In genomic region chr20:58647814-58648501, GRCh38 we compare ENCODE assay signal across 14 cellular contexts. TPM values are rescaled to one million over a fixed set of nuclear protein-coding genes. Genes with fewer than 3 reads are reported as not detected.
DNase-seq lines count a peak whose midpoint lies in the region; ATAC-seq and TF ChIP-seq lines count a peak whose summit lies in the region.
"Had no signal": no experiment of that assay in that cellular context is flagged by ENCODE, and none has a peak within 500 bp of the region (broad histone marks: within the 10 kb centered on the region; RNA-seq: fewer than 3 reads in every experiment).

No MANE protein-coding gene starts in this region.

- no peak for TF ChIP-seq POLR2A in esophagus squamous epithelium (IDR thresholded peaks at IDR 0.05)

- no peak for ATAC-seq in left cardiac atrium
- ATAC-seq: pancreas had no signal

- DNase-seq in AG09309 (ENCODE audit: low read depth) (peak; percentile 74), LHCN-M2 (ENCODE audit: low read depth) (peak; percentile 56), esophagus squamous epithelium (lab: John Stamatoyannopoulos, UW) (no peak), putamen (ENCODE audit: low spot score) (peak; percentile 20), SK-N-DZ (ENCODE audit: low spot score) (no peak), kidney glomerular epithelial cell (lab: John Stamatoyannopoulos, UW) (no peak), NCI-H446 treated with DMSO at 0.1 percent for 48 hours (lab: John Stamatoyannopoulos, UW) (no peak), left cardiac atrium (no peak)
- DNase-seq: cerebellar nuclear complex, GOT3, NCI-H345, pancreas, WERI-Rb-1 had no signal

- H3K4me3 ChIP-seq in AG09309 (ENCODE audit: control insufficient read depth, low read depth, low read length) = no peak overlapping the region
- no peak overlapping the region for H3K4me3 ChIP-seq in esophagus squamous epithelium
- H3K4me3 ChIP-seq: BLaER1, pancreas had no signal

- H3K27ac ChIP-seq in esophagus squamous epithelium = peak overlapping the region in 3 of 4 donors; percentile 16 to 66 (median 43)
- H3K27ac ChIP-seq: BLaER1, pancreas, WERI-Rb-1 had no signal

- H3K27me3 ChIP-seq in esophagus squamous epithelium = no peaks in the 10 kb centered on the region
- H3K27me3 ChIP-seq: pancreas had no signal

- TF ChIP-seq CTCF in AG09309 (IDR thresholded peaks at IDR 0.05; ENCODE audit: control insufficient read depth, insufficient read depth, low read depth, low read length, missing control alignments) = no peak
- no peak for TF ChIP-seq CTCF in esophagus squamous epithelium (IDR thresholded peaks at IDR 0.05)

- 54 to 62% methylated on average over 7 of the region's 12 CpGs for WGBS in esophagus squamous epithelium, 2 donors

- intact Hi-C loops in esophagus squamous epithelium (cut with DNase I) (no loop called here), left cardiac atrium (cut with DNase I) (loop anchor here in 1 of 2 donors (10.0 kb wide), 1 partner anchor 163 kb away; no protein-coding TSS in a partner anchor)

- peaks cover 6 to 59% (median 17%) of the 10 kb centered on the region in 3 donors for H3K4me1 ChIP-seq in esophagus squamous epithelium

- H3K36me3 ChIP-seq in esophagus squamous epithelium = no peaks in the 10 kb centered on the region
- H3K36me3 ChIP-seq: BLaER1, pancreas had no signal

- H3K9me3 ChIP-seq in esophagus squamous epithelium = no peaks in the 10 kb centered on the region
- H3K9me3 ChIP-seq: BLaER1, pancreas had no signal

RNA-seq across cellular contexts. Expression of gene STX16, which starts 3.1 kb away (rescaled TPM):
- total RNA-seq in LHCN-M2 (2014; rRNA removed) (18.4 and 21.5 TPM in 2 replicates), esophagus squamous epithelium (10 to 100 TPM; 29.6 to 49.2 (median 32.8) TPM), left cardiac atrium (10 to 100 TPM; 22.8 to 32.0 TPM)
- 22.2 TPM for polyA plus RNA-seq in LHCN-M2 (2012)
- polyA plus RNA-seq in SK-N-DZ (2014; cell fraction: cytosol; rRNA removed) = 14.1 and 16.8 TPM in 2 replicates
- 88.4 and 135 TPM in 2 replicates for polyA plus RNA-seq in SK-N-DZ (2014; cell fraction: nucleus; rRNA removed)

RNA-seq across cellular contexts. Expression of gene NPEPL1, which starts 44.6 kb away (rescaled TPM):
- total RNA-seq in LHCN-M2 (2014; rRNA removed) = 24.7 and 29.9 TPM in 2 replicates
- 28.8 TPM for polyA plus RNA-seq in LHCN-M2 (2012)
- 10 to 100 TPM; 16.7 to 36.0 (median 21.0) TPM for total RNA-seq in esophagus squamous epithelium
- polyA plus RNA-seq in SK-N-DZ (2014; cell fraction: cytosol; rRNA removed) = 1.6 and 4.8 TPM in 2 replicates
- 111 and 125 TPM in 2 replicates for polyA plus RNA-seq in SK-N-DZ (2014; cell fraction: nucleus; rRNA removed)
- 10 to 100 TPM; 19.7 to 20.0 TPM for total RNA-seq in left cardiac atrium

Comparison
In these comparisons a context has a peak if more than half of its experiments do, and no peak if none do; other contexts are left out.
1. DNase-seq: peak in AG09309 (single experiment), LHCN-M2 (single experiment) and putamen (single experiment); none in esophagus squamous epithelium (single experiment), SK-N-DZ (single experiment), kidney glomerular epithelial cell (single experiment), NCI-H446 treated with DMSO at 0.1 percent for 48 hours (single experiment) and left cardiac atrium (single experiment).